8 cellular contexts compared by ENCODE assay signal in the genomic region with DNA sequence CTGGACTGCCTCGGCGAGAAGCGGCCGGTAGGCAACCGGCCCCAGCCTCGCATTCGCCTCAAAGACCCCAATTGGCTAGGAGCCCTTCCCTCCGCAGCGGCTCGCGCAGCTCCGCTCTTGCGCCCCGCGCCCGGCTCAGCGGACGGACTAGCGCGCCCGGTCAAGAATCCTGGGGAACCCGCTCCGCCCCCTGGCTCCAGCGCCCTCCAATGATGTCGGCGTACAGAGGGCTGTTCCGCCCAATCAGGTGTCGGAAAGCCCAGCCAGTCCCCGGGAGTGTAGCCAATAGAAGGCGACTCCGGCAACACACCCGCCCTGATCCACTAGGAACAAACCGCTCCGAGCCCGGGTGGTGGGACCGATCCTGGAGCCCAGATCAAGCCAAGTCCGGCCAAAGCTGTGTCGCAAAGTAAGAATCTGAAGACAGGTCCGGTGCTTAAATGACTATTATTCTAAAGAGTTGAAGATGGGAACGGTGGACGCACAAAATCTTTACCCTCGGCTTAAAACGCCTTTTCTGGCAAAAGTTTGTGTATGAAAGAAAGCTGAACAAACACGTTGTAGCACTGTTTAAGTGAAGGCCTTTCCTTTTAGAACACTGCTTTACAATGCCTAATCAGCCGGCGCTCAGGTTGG.
A peak's percentile ranks its signal among the peaks of the same experiment; 100 is the strongest.
DNase-seq lines count a peak whose midpoint lies in the region; ATAC-seq, FAIRE-seq and TF ChIP-seq lines count a peak whose summit lies in the region.

No MANE protein-coding gene starts in this region.

- no peaks in the 10 kb centered on the region for H3K9me3 ChIP-seq in BE2C
- H3K9me3 ChIP-seq in kidney (ENCODE audit: control insufficient read depth in 1 of 2, low read length in 2 of 2), result no peaks in the 10 kb centered on the region
- H3K9me3 ChIP-seq in small intestine (ENCODE audit: control insufficient read depth, low read depth), result no peaks in the 10 kb centered on the region

- H3K9me3 Mint-ChIP-seq in dendritic cell treated with granulocyte-macrophage colony-stimulating factor and Interleukin-4, amounts not matched to agents 40 ng/mL and 50 ng/mL, for 4 days, result no peaks in the 10 kb centered on the region

- no peak overlapping the region for H3K27ac Mint-ChIP-seq in dendritic cell treated with granulocyte-macrophage colony-stimulating factor and Interleukin-4, amounts not matched to agents 40 ng/mL and 50 ng/mL, for 4 days

- H3K4me1 ChIP-seq in BE2C, result no peaks in the 10 kb centered on the region; the same call in 1 of the 2 replicates
- peaks cover 9 to 19% of the 10 kb centered on the region in 2 donors for H3K4me1 ChIP-seq in kidney (ENCODE audit: control insufficient read depth in 1 of 2, insufficient read depth in 1 of 2, low read depth in 1 of 2, low read length in 2 of 2)
- no peaks in the 10 kb centered on the region for H3K4me1 ChIP-seq in small intestine (ENCODE audit: control insufficient read depth in 2 of 2, insufficient read depth in 1 of 2, low read depth in 1 of 2, low read length in 1 of 2)

- H3K36me3 Mint-ChIP-seq in dendritic cell treated with granulocyte-macrophage colony-stimulating factor and Interleukin-4, amounts not matched to agents 40 ng/mL and 50 ng/mL, for 4 days (ENCODE audit: low read depth), result no peaks in the 10 kb centered on the region

- peak overlapping the region; percentile 77 for H3K4me3 ChIP-seq in BE2C (ENCODE audit: low read depth, low read length)
- H3K4me3 ChIP-seq in kidney (ENCODE audit: low read length in 2 of 2), result peak overlapping the region; percentile 86 to 96
- peak overlapping the region; percentile 63 to 70 for H3K4me3 ChIP-seq in small intestine (ENCODE audit: low read depth in 1 of 2, low read length in 2 of 2)

- DNase-seq in BE2C (peak; percentile 95), RCC 7860 (ENCODE audit: low spot score) (peak; percentile 85), kidney (peak; percentile 98), small intestine (peak; percentile 72), UCSD-AML1 (lab: John Stamatoyannopoulos, UW; ENCODE audit: unreplicated experiment) (no peak)

- intact Hi-C loops in dendritic cell treated with granulocyte-macrophage colony-stimulating factor and Interleukin-4, amounts not matched to agents 40 ng/mL and 50 ng/mL, for 4 days (cut with micrococcal nuclease), result no loop called here
- intact Hi-C loops in kidney (cut with DNase I), result no loop called here

- H3K27ac ChIP-seq in kidney (ENCODE audit: low read depth in 2 of 2, low read length in 2 of 2) (peak overlapping the region; percentile 97 to 98), small intestine (ENCODE audit: low read depth in 1 of 2, low read length in 1 of 2) (peak overlapping the region; percentile 25 to 96)

- H3K27me3 Mint-ChIP-seq in dendritic cell treated with granulocyte-macrophage colony-stimulating factor and Interleukin-4, amounts not matched to agents 40 ng/mL and 50 ng/mL, for 4 days, result peaks cover 76% of the 10 kb centered on the region

- TF ChIP-seq CTCF in BE2C (IDR thresholded peaks at IDR 0.05; ENCODE audit: low read depth, low read length) (no peak), kidney (IDR thresholded peaks at IDR 0.05; ENCODE audit: borderline replicate concordance, extremely low read depth, insufficient read depth) (no peak)

- H3K27me3 ChIP-seq in BE2C (peaks cover 59% of the 10 kb centered on the region), small intestine (ENCODE audit: control insufficient read depth in 2 of 2, insufficient read depth in 2 of 2, low read length in 2 of 2) (peaks cover 2 to 7% of the 10 kb centered on the region in 2 donors)

- FAIRE-seq in RCC 7860 (lab: Jason Lieb, UNC) (peak; percentile 86), kidney (lab: Jason Lieb, UNC) (peak; percentile 89), small intestine (lab: Jason Lieb, UNC) (no peak)

- H3K4me1 Mint-ChIP-seq in dendritic cell treated with granulocyte-macrophage colony-stimulating factor and Interleukin-4, amounts not matched to agents 40 ng/mL and 50 ng/mL, for 4 days (ENCODE audit: low read depth), result peaks cover 5% of the 10 kb centered on the region

- WGBS in small intestine, 3 donors, result 7 to 17% (median 10%) methylated on average over 42 to 46 of the region's 46 CpGs

- no peaks in the 10 kb centered on the region for H3K36me3 ChIP-seq in BE2C
- peaks cover 7 to 29% of the 10 kb centered on the region in 2 donors for H3K36me3 ChIP-seq in kidney (ENCODE audit: control insufficient read depth in 1 of 2, insufficient read depth in 2 of 2, low read length in 2 of 2)
- H3K36me3 ChIP-seq in small intestine (ENCODE audit: control insufficient read depth in 2 of 2, insufficient read depth in 2 of 2, low read length in 2 of 2), result no peaks in the 10 kb centered on the region

- H3K4me3 Mint-ChIP-seq in dendritic cell treated with granulocyte-macrophage colony-stimulating factor and Interleukin-4, amounts not matched to agents 40 ng/mL and 50 ng/mL, for 4 days, result peak overlapping the region; percentile 71

- ATAC-seq in GM18909 (IDR thresholded peaks at IDR 0.05; ENCODE audit: poor library complexity, unreplicated experiment), result peak; percentile 99
- ATAC-seq in HG03378 (IDR thresholded peaks at IDR 0.05; ENCODE audit: unreplicated experiment), result peak; percentile 93

- H3K9ac ChIP-seq in kidney (ENCODE audit: low read length in 2 of 2), result peak overlapping the region; percentile 96 to 99
